In genomic region chr6:133251688-133252087, GRCh38 we compare ENCODE assay signal across 10 cellular contexts. TPM values are rescaled to one million over a fixed set of nuclear protein-coding genes. Genes with fewer than 3 reads are reported as not detected.
"Had no signal": no experiment of that assay in that cellular context is flagged by ENCODE, and none has a peak within 500 bp of the region (broad histone marks: within the 10 kb centered on the region; RNA-seq: fewer than 3 reads in every experiment).

No MANE protein-coding gene starts in this region.

- ATAC-seq: GM23338, K562 had no signal

- FAIRE-seq: H1, H54, K562 had no signal

- H3K4me3 ChIP-seq: GM23338, K562 had no signal

- DNase-seq: H9, HCEC 1CT, HFFc6, KG1 had no signal

- H3K4me2 ChIP-seq: GM23338 had no signal

- H3K27ac ChIP-seq: HL-60 had no signal

RNA-seq across cellular contexts. Expression of gene EYA4, which starts 10.5 kb away (rescaled TPM):
- total RNA-seq: HFFc6 had no signal
- polyA plus RNA-seq: IgD-negative memory B cell had no signal
